Comparison of ENCODE assay signal across 21 cellular contexts in genomic region chr18:45745817-45746461, GRCh38. TPM values are rescaled to one million over a fixed set of nuclear protein-coding genes. Genes with fewer than 3 reads are reported as not detected.
DNase-seq lines count a peak whose midpoint lies in the region; ATAC-seq and TF ChIP-seq lines count a peak whose summit lies in the region.
"Had no signal": no experiment of that assay in that cellular context is flagged by ENCODE, and none has a peak within 500 bp of the region (broad histone marks: within the 10 kb centered on the region; RNA-seq: fewer than 3 reads in every experiment).

No MANE protein-coding gene starts in this region.

- TF ChIP-seq EP300 in esophagus muscularis mucosa (IDR thresholded peaks at IDR 0.05) = no peak

- peak overlapping the region in 1 of 2 experiments; percentile 41 for H3K18ac ChIP-seq in mesenchymal stem cell (ENCODE audit: low read depth in 1 of 2, low read length in 2 of 2)

- no TSS peak for BruUV-seq in A673 (replicated peaks; lab: Mats Ljungman, UMichigan)

- no peak overlapping the region for H3K4me3 ChIP-seq in A673 (ENCODE audit: low read depth, low read length, poor library complexity, severe bottlenecking)
- H3K4me3 ChIP-seq in LNCaP clone FGC (ENCODE audit: low read depth, low read length) = no peak overlapping the region
- H3K4me3 ChIP-seq in mesenchymal stem cell (ENCODE audit: insufficient read depth in 1 of 2, low read depth in 1 of 2, low read length in 2 of 2) = no peak overlapping the region
- H3K4me3 ChIP-seq in esophagus muscularis mucosa = no peak overlapping the region
- H3K4me3 ChIP-seq: dorsolateral prefrontal cortex, GM12878, GM23338, sigmoid colon had no signal

- peaks cover 4% of the 10 kb centered on the region for H3K4me1 ChIP-seq in A673 (ENCODE audit: insufficient read depth, low read length, poor library complexity, severe bottlenecking)
- peaks cover 4% of the 10 kb centered on the region for H3K4me1 ChIP-seq in mesenchymal stem cell (ENCODE audit: control insufficient read depth, insufficient read depth, low read depth, low read length)
- peaks cover 0 to 15% (median 4%) of the 10 kb centered on the region in 4 donors for H3K4me1 ChIP-seq in esophagus muscularis mucosa
- H3K4me1 ChIP-seq: sigmoid colon had no signal

- no peak overlapping the region for H3K4me2 ChIP-seq in mesenchymal stem cell (ENCODE audit: low read length, poor library complexity, severe bottlenecking)
- H3K4me2 ChIP-seq: GM23338 had no signal

- H2AFZ ChIP-seq in mesenchymal stem cell (ENCODE audit: low read depth, low read length) = peak overlapping the region; percentile 60
- H2AFZ ChIP-seq: GM23338 had no signal

- no peaks in the 10 kb centered on the region for H3K79me1 ChIP-seq in mesenchymal stem cell (replicated peaks; ENCODE audit: low read length, poor library complexity, severe bottlenecking)

- intact Hi-C loops in A673 (cut with micrococcal nuclease; ENCODE audit: unreplicated experiment) = no loop called here
- intact Hi-C loops in esophagus muscularis mucosa (cut with DNase I) = no loop called here

- no peaks in the 10 kb centered on the region for H3K9me3 ChIP-seq in A673 (ENCODE audit: low read depth, low read length, poor library complexity, severe bottlenecking)
- H3K9me3 ChIP-seq in mesenchymal stem cell (ENCODE audit: control insufficient read depth, low read length) = peaks cover 2% of the 10 kb centered on the region
- H3K9me3 ChIP-seq in esophagus muscularis mucosa = no peaks in the 10 kb centered on the region
- H3K9me3 ChIP-seq: sigmoid colon had no signal

- H2BK12ac ChIP-seq in mesenchymal stem cell (ENCODE audit: low read length in 2 of 2) = peak overlapping the region in 1 of 2 experiments; percentile 75

- no peak overlapping the region for H2BK5ac ChIP-seq in mesenchymal stem cell (ENCODE audit: low read depth, low read length, poor library complexity, severe bottlenecking)

- H3K27me3 ChIP-seq in A673 (replicated peaks; ENCODE audit: insufficient read depth, low read depth, low read length, poor library complexity) = peaks cover 4% of the 10 kb centered on the region
- no peaks in the 10 kb centered on the region for H3K27me3 ChIP-seq in mesenchymal stem cell (ENCODE audit: control insufficient read depth in 1 of 2, insufficient read depth in 1 of 2, low read length in 2 of 2)
- H3K27me3 ChIP-seq in esophagus muscularis mucosa = no peaks in the 10 kb centered on the region
- H3K27me3 ChIP-seq: sigmoid colon had no signal

- H4K91ac ChIP-seq in mesenchymal stem cell (ENCODE audit: low read length) = no peak overlapping the region

- no peak overlapping the region for H2BK15ac ChIP-seq in mesenchymal stem cell (ENCODE audit: low read depth, poor library complexity, severe bottlenecking)

- no peak overlapping the region for H2BK120ac ChIP-seq in mesenchymal stem cell (ENCODE audit: low read depth, low read length)

- TF ChIP-seq POLR2A in esophagus muscularis mucosa (IDR thresholded peaks at IDR 0.05; ENCODE audit: low read depth) = no peak

- TF ChIP-seq CTCF in A673 (conservative IDR thresholded peaks at IDR 0.05; ENCODE audit: low read depth, low read length) (no peak), LNCaP clone FGC (IDR thresholded peaks at IDR 0.05; ENCODE audit: control insufficient read depth, extremely low read depth, insufficient read depth) (no peak), esophagus muscularis mucosa (IDR thresholded peaks at IDR 0.05) (no peak)

- H3K4ac ChIP-seq in mesenchymal stem cell (ENCODE audit: low read depth in 1 of 2, low read length in 2 of 2) = peak overlapping the region in 1 of 2 experiments; percentile 33

- CTCF ChIA-PET in A673 (lab: Charles Lee) = no interaction called here

- H3K27ac ChIP-seq in A673 (ENCODE audit: low read depth, low read length, poor library complexity, severe bottlenecking) (no peak overlapping the region), mesenchymal stem cell (ENCODE audit: low read length, poor library complexity, severe bottlenecking) (no peak overlapping the region), esophagus muscularis mucosa (replicated peaks in 1 of 4) (no peak overlapping the region)
- H3K27ac ChIP-seq: dorsolateral prefrontal cortex, sigmoid colon had no signal

- no peak for ATAC-seq in GM21528 (IDR thresholded peaks at IDR 0.05; ENCODE audit: low FRiP score, unreplicated experiment)
- ATAC-seq: GM12878, GM23338 had no signal

- H2AK5ac ChIP-seq in mesenchymal stem cell (ENCODE audit: low read length, severe bottlenecking) = no peak overlapping the region

- no peak overlapping the region for H3K9ac ChIP-seq in mesenchymal stem cell (ENCODE audit: low read length)

- peak overlapping the region in 1 of 2 experiments; percentile 64 for H3K14ac ChIP-seq in mesenchymal stem cell (ENCODE audit: low read length in 2 of 2)

- POLR2A ChIA-PET in A673 (lab: Charles Lee; ENCODE audit: low non-redundant PET) = no interaction called here

- WGBS in mesenchymal stem cell = 74% methylated on average over 5 of the region's 5 CpGs
- WGBS in esophagus muscularis mucosa = 81% methylated on average over 5 of the region's 5 CpGs

- DNase-seq in A673 (ENCODE audit: low spot score) = peak; percentile 27
- peak; percentile 90 for DNase-seq in LNCaP clone FGC (ENCODE audit: low read depth)
- peak; percentile 78 to 86 for DNase-seq in dermis microvascular lymphatic vessel endothelial cell (ENCODE audit: low read depth in 2 of 2)
- DNase-seq in mesenchymal stem cell = no peak
- no peak for DNase-seq in esophagus muscularis mucosa (ENCODE audit: extremely low spot score)
- DNase-seq in NCI-H446 (lab: John Stamatoyannopoulos, UW) = no peak
- no peak for DNase-seq in COR-L47 (lab: John Stamatoyannopoulos, UW)
- DNase-seq: activated CD4-positive, CD25-positive, alpha-beta regulatory T cell treated with anti-CD3 and anti-CD28 coated beads, Interleukin-2, amount 50 U/mL, for 72 hours; activated naive CD4-positive, alpha-beta T cell; CD8-positive, alpha-beta memory T cell; dorsolateral prefrontal cortex; NCI-H2029 treated with DMSO at 0.1 percent for 48 hours; NK-92 treated with Interleukin-12 subunit alpha and Interleukin-12 subunit beta, amount 100 ng/mL, for 24 hours; sigmoid colon; stimulated activated CD4-positive, alpha-beta T cell treated with anti-CD3 and anti-CD28 coated beads, Interleukin-4, amount 100 ng/mL, for 4 hours; T-helper 2 cell had no signal

- H3K23ac ChIP-seq in mesenchymal stem cell (ENCODE audit: low read length in 2 of 2) = no peak overlapping the region

- H4K8ac ChIP-seq in mesenchymal stem cell (ENCODE audit: low read length) = peak overlapping the region; percentile 28

- no peaks in the 10 kb centered on the region for H3K36me3 ChIP-seq in A673 (ENCODE audit: insufficient read depth, low read length, poor library complexity, severe bottlenecking)
- peaks cover under 1 to 64% of the 10 kb centered on the region in 2 experiments for H3K36me3 ChIP-seq in mesenchymal stem cell (ENCODE audit: control insufficient read depth in 1 of 2, insufficient read depth in 2 of 2, low read depth in 1 of 2, low read length in 2 of 2)
- no peaks in the 10 kb centered on the region for H3K36me3 ChIP-seq in esophagus muscularis mucosa
- H3K36me3 ChIP-seq: sigmoid colon had no signal

RNA-seq across cellular contexts. Expression of gene SLC14A1, which starts 22.0 kb away (rescaled TPM):
- total RNA-seq in A673 (2021) (not detected in 2 replicates), dermis microvascular lymphatic vessel endothelial cell (not detected in 2 replicates), esophagus muscularis mucosa (1 to 10 TPM in 3 of 4 donors, under 1 TPM in 1; 0.42 to 4.8 (median 1.5) TPM)
- 1.1 TPM for polyA plus RNA-seq in mesenchymal stem cell (2013, experiment 1 of 2)
- polyA plus RNA-seq in mesenchymal stem cell (2013, experiment 2 of 2) = 1.3 TPM
- total RNA-seq: G401, neural crest cell had no signal

Comparison
In these comparisons a context has a peak if more than half of its experiments do, and no peak if none do; other contexts are left out.
1. DNase-seq: peak in A673 (single experiment), LNCaP clone FGC (single experiment) and dermis microvascular lymphatic vessel endothelial cell (2 of 2); none in mesenchymal stem cell (single experiment), esophagus muscularis mucosa (single experiment), NCI-H446 (0 of 2) and COR-L47 (single experiment).